ENCODE assay signal across 38 cellular contexts in genomic region chr1:38275960-38276359, GRCh38.
"Had no signal": no experiment of that assay in that cellular context is flagged by ENCODE, and none has a peak within 500 bp of the region (broad histone marks: within the 10 kb centered on the region; RNA-seq: fewer than 3 reads in every experiment).

No MANE protein-coding gene starts in this region.

- H3K4me3 ChIP-seq: ascending aorta, body of pancreas, breast epithelium, cardiac muscle cell had no signal

- H3K4me1 Mint-ChIP-seq: activated naive CD4-positive, alpha-beta T cell treated with anti-CD3 and anti-CD28 coated beads, Interleukin-2, amount 10 ng/mL, durations not matched to agents 7 days and 5 days; activated naive CD4-positive, alpha-beta T cell treated with anti-CD3 and anti-CD28 coated beads, Interleukin-2, amount 50 U/mL, for 24 hours; activated naive CD8-positive, alpha-beta T cell treated with anti-CD3 and anti-CD28 coated beads for 36 hours; activated naive CD8-positive, alpha-beta T cell treated with anti-CD3 and anti-CD28 coated beads, Interleukin-2, amount 10 ng/mL, durations not matched to agents 7 days and 5 days; activated naive CD8-positive, alpha-beta T cell treated with anti-CD3 and anti-CD28 coated beads, Interleukin-2, amount 50 U/mL, for 24 hours; activated T-helper 17 cell treated with anti-CD3 and anti-CD28 coated beads, Interleukin-2, amount 50 U/mL, for 72 hours; central memory CD8-positive, alpha-beta T cell had no signal

- H3K36me3 Mint-ChIP-seq: activated naive CD4-positive, alpha-beta T cell treated with anti-CD3 and anti-CD28 coated beads, Interleukin-2, amount 10 ng/mL, durations not matched to agents 7 days and 5 days; activated naive CD4-positive, alpha-beta T cell treated with anti-CD3 and anti-CD28 coated beads, Interleukin-2, amount 50 U/mL, for 24 hours; activated naive CD8-positive, alpha-beta T cell; activated naive CD8-positive, alpha-beta T cell treated with anti-CD3 and anti-CD28 coated beads for 36 hours had no signal

- H3K27me3 ChIP-seq: ascending aorta, cardiac muscle cell had no signal

- FAIRE-seq: astrocyte, bronchial epithelial cell, colon had no signal

- H3K4me1 ChIP-seq: ascending aorta, body of pancreas, breast epithelium had no signal

- ATAC-seq: activated naive CD4-positive, alpha-beta T cell treated with anti-CD3 and anti-CD28 coated beads, Interleukin-2, amount 50 U/mL, for 72 hours; activated naive CD8-positive, alpha-beta T cell treated with anti-CD3 and anti-CD28 coated beads, Interleukin-2, amount 50 U/mL, for 24 hours; activated T-cell treated with anti-CD3 and anti-CD28 coated beads, Interleukin-2, amount 50 U/mL, for 72 hours; activated T-helper 17 cell treated with anti-CD3 and anti-CD28 coated beads, Interleukin-2, amount 50 U/mL, for 72 hours; body of pancreas had no signal

- H3K36me3 ChIP-seq: ascending aorta, brain microvascular endothelial cell, breast epithelium, cardiac muscle cell had no signal

- H3K27ac ChIP-seq: ascending aorta, body of pancreas, brain microvascular endothelial cell, breast epithelium, cardiac muscle cell had no signal

- H3K4me3 Mint-ChIP-seq: activated naive CD4-positive, alpha-beta T cell treated with anti-CD3 and anti-CD28 coated beads for 36 hours; activated naive CD4-positive, alpha-beta T cell treated with anti-CD3 and anti-CD28 coated beads, Interleukin-2, amount 10 ng/mL, durations not matched to agents 7 days and 5 days; activated naive CD4-positive, alpha-beta T cell treated with anti-CD3 and anti-CD28 coated beads, Interleukin-2, amount 50 U/mL, for 24 hours; activated naive CD8-positive, alpha-beta T cell; activated naive CD8-positive, alpha-beta T cell treated with anti-CD3 and anti-CD28 coated beads for 36 hours; activated naive CD8-positive, alpha-beta T cell treated with anti-CD3 and anti-CD28 coated beads, Interleukin-2, amount 10 ng/mL, durations not matched to agents 7 days and 5 days; activated naive CD8-positive, alpha-beta T cell treated with anti-CD3 and anti-CD28 coated beads, Interleukin-2, amount 50 U/mL, for 24 hours; activated T-cell treated with anti-CD3 and anti-CD28 coated beads, Interleukin-2, amount 50 U/mL, for 24 hours; activated T-cell treated with anti-CD3 and anti-CD28 coated beads, Interleukin-2, amount 50 U/mL, for 72 hours; activated T-helper 1 cell treated with anti-CD3 and anti-CD28 coated beads, Interleukin-12 subunit alpha, Interleukin-12 subunit beta, Interleukin-2, Interleukin-4 antibody, amounts not matched to agents 30 ng/mL and 10 ng/mL and 1 ng/mL, durations not matched to agents 14 hours and 24 hours and 36 hours; activated T-helper 17 cell treated with anti-CD3 and anti-CD28 coated beads, Interleukin-2, amount 50 U/mL, for 72 hours; brain; central memory CD8-positive, alpha-beta T cell had no signal

- DNase-seq: activated effector memory CD4-positive, alpha-beta T cell treated with anti-CD3 and anti-CD28 coated beads, Interleukin-2, amount 50 U/mL, for 16 hours; activated effector memory CD4-positive, alpha-beta T cell treated with Interleukin-2 at 50 U/mL for 16 hours; activated gamma-delta T cell; activated gamma-delta T cell treated with Interleukin-2 at 50 U/mL for 16 hours; activated naive CD4-positive, alpha-beta T cell; activated naive CD4-positive, alpha-beta T cell treated with anti-CD3 and anti-CD28 coated beads for 36 hours; activated naive CD4-positive, alpha-beta T cell treated with anti-CD3 and anti-CD28 coated beads, Interleukin-2, amount 10 ng/mL, durations not matched to agents 7 days and 5 days; activated naive CD4-positive, alpha-beta T cell treated with anti-CD3 and anti-CD28 coated beads, Interleukin-2, amount 50 U/mL, for 16 hours; activated naive CD4-positive, alpha-beta T cell treated with Interleukin-2 at 50 U/mL for 16 hours; activated naive CD8-positive, alpha-beta T cell treated with anti-CD3 and anti-CD28 coated beads for 36 hours; activated naive CD8-positive, alpha-beta T cell treated with anti-CD3 and anti-CD28 coated beads, Interleukin-2, amount 10 ng/mL, durations not matched to agents 7 days and 5 days; activated naive CD8-positive, alpha-beta T cell treated with anti-CD3 and anti-CD28 coated beads, Interleukin-2, amount 50 U/mL, for 24 hours; activated T-cell treated with anti-CD3 and anti-CD28 coated beads, Interleukin-2, amount 50 U/mL, for 1 hour; activated T-cell treated with anti-CD3 and anti-CD28 coated beads, Interleukin-2, amount 50 U/mL, for 24 hours; activated T-cell treated with anti-CD3 and anti-CD28 coated beads, Interleukin-2, amount 50 U/mL, for 48 hours; activated T-cell treated with anti-CD3 and anti-CD28 coated beads, Interleukin-2, amount 50 U/mL, for 72 hours; amniotic stem cell; amygdala; anterior cingulate cortex; aorta; body of pancreas; brain microvascular endothelial cell; caudate nucleus; central memory CD4-positive, alpha-beta T cell; cerebellar nuclear complex had no signal
